Comparison of ENCODE assay signal across 21 cellular contexts in the genomic region with DNA sequence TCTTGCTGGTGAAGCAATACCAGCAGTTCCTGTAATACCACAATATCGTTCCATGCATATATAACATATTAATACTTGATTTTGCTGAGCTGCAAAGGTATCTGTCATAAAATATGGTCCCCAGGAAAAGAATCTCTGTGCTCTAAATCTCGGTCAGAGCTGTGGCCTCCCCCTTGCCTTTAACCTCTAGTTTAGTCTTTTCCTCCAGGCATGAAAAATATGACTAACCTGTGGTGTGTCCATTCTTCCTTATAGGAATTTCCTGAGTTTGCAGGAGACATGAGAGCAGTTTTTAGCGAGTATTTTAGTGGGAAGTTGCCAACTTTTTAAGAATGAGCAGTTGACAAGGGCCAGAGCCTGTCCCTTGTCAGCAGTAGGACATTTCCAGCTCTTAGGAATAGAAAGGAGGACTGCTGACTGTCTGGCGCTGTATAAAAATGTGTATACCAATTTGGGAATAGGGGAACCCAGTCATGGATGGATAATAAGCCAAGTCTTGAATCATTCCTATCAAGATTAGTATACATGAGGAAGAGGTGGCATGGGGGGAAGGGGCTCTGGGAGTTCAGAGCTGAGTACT. TPM values are rescaled to one million over a fixed set of nuclear protein-coding genes. Genes with fewer than 3 reads are reported as not detected.
A peak's percentile ranks its signal among the peaks of the same experiment; 100 is the strongest.
DNase-seq lines count a peak whose midpoint lies in the region; ATAC-seq and TF ChIP-seq lines count a peak whose summit lies in the region.
"Had no signal": no experiment of that assay in that cellular context is flagged by ENCODE, and none has a peak within 500 bp of the region (broad histone marks: within the 10 kb centered on the region; RNA-seq: fewer than 3 reads in every experiment).

No MANE protein-coding gene starts in this region.

- CTCF ChIA-PET in activated CD8-positive, alpha-beta memory T cell treated with anti-CD3 and anti-CD28 coated beads, Interleukin-2, amount 10 ng/mL, durations not matched to agents 7 days and 5 days (lab: Charles Lee) = interaction anchor here (5.6 kb wide), 1 partner anchor 28 kb away, joined by 40 read pairs; a partner anchor contains a TSS
- CTCF ChIA-PET in PC-3 (lab: Charles Lee) = no interaction called here

- H4K20me1 ChIP-seq in PC-3 (ENCODE audit: low read length) = no peaks in the 10 kb centered on the region

- H3K36me3 Mint-ChIP-seq in activated CD8-positive, alpha-beta memory T cell treated with anti-CD3 and anti-CD28 coated beads, Interleukin-2, amount 10 ng/mL, durations not matched to agents 7 days and 5 days = peaks cover 47% of the 10 kb centered on the region

- no peaks in the 10 kb centered on the region for H3K9me3 ChIP-seq in PC-3 (ENCODE audit: low read length)
- H3K9me3 ChIP-seq: adrenal gland had no signal

- peak overlapping the region; percentile 86 for H3K27ac Mint-ChIP-seq in activated CD8-positive, alpha-beta memory T cell treated with anti-CD3 and anti-CD28 coated beads, Interleukin-2, amount 10 ng/mL, durations not matched to agents 7 days and 5 days
- H3K27ac Mint-ChIP-seq: neural progenitor cell; T-helper 1 cell treated with Interleukin-12 subunit alpha and Interleukin-12 subunit beta and Interleukin-4 antibody, amounts not matched to agents 30 μg/mL and 1 μg/mL, for 36 hours; WTC11 had no signal

- no peak for ATAC-seq in activated CD8-positive, alpha-beta memory T cell treated with anti-CD3 and anti-CD28 coated beads, Interleukin-2, amount 10 ng/mL, durations not matched to agents 7 days and 5 days
- ATAC-seq in PC-3 = no peak; the same call in 1 of the 2 replicates
- ATAC-seq in GM19452 (IDR thresholded peaks at IDR 0.05; ENCODE audit: unreplicated experiment) = no peak
- ATAC-seq: WTC11 had no signal

- H3K79me2 ChIP-seq in PC-3 (ENCODE audit: low read length) = no peaks in the 10 kb centered on the region

- POLR2A ChIA-PET in PC-3 (lab: Charles Lee; ENCODE audit: unreplicated experiment) = no interaction called here

- H3K4me2 ChIP-seq in PC-3 (ENCODE audit: low read length) = no peak overlapping the region
- H3K4me2 ChIP-seq: neural progenitor cell had no signal

- no peak overlapping the region for H2AFZ ChIP-seq in PC-3 (ENCODE audit: low read length)
- H2AFZ ChIP-seq: neural progenitor cell had no signal

- no peaks in the 10 kb centered on the region for H3F3A ChIP-seq in PC-3 (ENCODE audit: low read length, unreplicated experiment)

- no peaks in the 10 kb centered on the region for H3K9me3 Mint-ChIP-seq in activated CD8-positive, alpha-beta memory T cell treated with anti-CD3 and anti-CD28 coated beads, Interleukin-2, amount 10 ng/mL, durations not matched to agents 7 days and 5 days (ENCODE audit: low read depth)
- H3K9me3 Mint-ChIP-seq: neural progenitor cell; T-helper 1 cell treated with Interleukin-12 subunit alpha and Interleukin-12 subunit beta and Interleukin-4 antibody, amounts not matched to agents 30 μg/mL and 1 μg/mL, for 36 hours; WTC11 had no signal

- H3K4me3 Mint-ChIP-seq in activated CD8-positive, alpha-beta memory T cell treated with anti-CD3 and anti-CD28 coated beads, Interleukin-2, amount 10 ng/mL, durations not matched to agents 7 days and 5 days = no peak overlapping the region
- H3K4me3 Mint-ChIP-seq: neural progenitor cell; T-helper 1 cell treated with Interleukin-12 subunit alpha and Interleukin-12 subunit beta and Interleukin-4 antibody, amounts not matched to agents 30 μg/mL and 1 μg/mL, for 36 hours; WTC11 had no signal

- no peaks in the 10 kb centered on the region for H3K4me1 ChIP-seq in PC-3 (ENCODE audit: insufficient read depth, low read length)
- H3K4me1 ChIP-seq: neural progenitor cell had no signal

- H3K9ac ChIP-seq in PC-3 (ENCODE audit: low read length) = no peak overlapping the region
- H3K9ac ChIP-seq: neural progenitor cell had no signal

- DNase-seq in activated CD8-positive, alpha-beta memory T cell treated with anti-CD3 and anti-CD28 coated beads, Interleukin-2, amount 10 ng/mL, durations not matched to agents 7 days and 5 days = no peak
- DNase-seq in activated CD8-positive, alpha-beta memory T cell treated with anti-CD3 and anti-CD28 coated beads for 24 hours = no peak
- DNase-seq in PC-3 (peak; percentile 29), glomerular visceral epithelial cell (ENCODE audit: extremely low spot score) (peak; percentile 53), renal cortical epithelial cell (ENCODE audit: low read depth) (peak; percentile 72), NCI-H524 (lab: John Stamatoyannopoulos, UW) (no peak), COR-L47 (lab: John Stamatoyannopoulos, UW) (no peak)
- DNase-seq: activated effector memory CD4-positive, alpha-beta T cell treated with Interleukin-2 at 50 U/mL for 16 hours; adrenal gland; C1 segment of cervical spinal cord; caudate nucleus; DMS79 treated with DMSO at 0.1 percent for 48 hours; GOT3; mesendoderm; NCI-H1694; NCI-H345; NK-92 treated with Interleukin-12 subunit alpha and Interleukin-12 subunit beta, amount 100 ng/mL, for 24 hours had no signal

- no peaks in the 10 kb centered on the region for H3K9me2 ChIP-seq in PC-3 (replicated peaks; ENCODE audit: low read length)

- no peak for TF ChIP-seq CTCF in PC-3 (conservative IDR thresholded peaks at IDR 0.05; ENCODE audit: low read depth, low read length)

- H3K27me3 Mint-ChIP-seq in activated CD8-positive, alpha-beta memory T cell treated with anti-CD3 and anti-CD28 coated beads, Interleukin-2, amount 10 ng/mL, durations not matched to agents 7 days and 5 days = no peaks in the 10 kb centered on the region

- no peaks in the 10 kb centered on the region for H3K36me3 ChIP-seq in PC-3 (ENCODE audit: low read depth, low read length)
- H3K36me3 ChIP-seq: neural progenitor cell had no signal

- no TSS peak for BruUV-seq in PC-3 (replicated peaks; lab: Mats Ljungman, UMichigan)

- H3K27me3 ChIP-seq in PC-3 (ENCODE audit: low read length) = no peaks in the 10 kb centered on the region
- H3K27me3 ChIP-seq: adrenal gland, neural progenitor cell had no signal

- intact Hi-C loops in PC-3 (cut with micrococcal nuclease) = no loop called here

- H3K4me3 ChIP-seq in PC-3 (ENCODE audit: low read length) = no peak overlapping the region
- H3K4me3 ChIP-seq: adrenal gland, neural progenitor cell had no signal

- peaks cover 67% of the 10 kb centered on the region for H3K4me1 Mint-ChIP-seq in activated CD8-positive, alpha-beta memory T cell treated with anti-CD3 and anti-CD28 coated beads, Interleukin-2, amount 10 ng/mL, durations not matched to agents 7 days and 5 days
- H3K4me1 Mint-ChIP-seq: neural progenitor cell, WTC11 had no signal

- no peak overlapping the region for H3K27ac ChIP-seq in PC-3 (ENCODE audit: low read length)
- H3K27ac ChIP-seq: adrenal gland, neural progenitor cell had no signal

RNA-seq across cellular contexts. Expression of a gene that starts 8.7 kb away (rescaled TPM):
- total RNA-seq in activated CD8-positive, alpha-beta memory T cell treated with anti-CD3 and anti-CD28 coated beads, Interleukin-2, amount 10 ng/mL, durations not matched to agents 7 days and 5 days = 10 to 100 TPM; 23.7 to 24.1 TPM
- 8.5 and 9.2 TPM in 2 replicates for total RNA-seq in PC-3 (2014; rRNA removed)
- 16.0 and 34.2 TPM in 2 replicates for total RNA-seq in renal cortical epithelial cell

RNA-seq across cellular contexts. Expression of a gene that starts 29.5 kb away (rescaled TPM):
- total RNA-seq in activated CD8-positive, alpha-beta memory T cell treated with anti-CD3 and anti-CD28 coated beads, Interleukin-2, amount 10 ng/mL, durations not matched to agents 7 days and 5 days = 10 to 100 TPM in 1 of 2 experiments, 1 to 10 TPM in 1; 9.0 to 10.7 TPM
- total RNA-seq in PC-3 (2014; rRNA removed) = 4.7 and 5.4 TPM in 2 replicates
- 5.7 and 7.2 TPM in 2 replicates for total RNA-seq in renal cortical epithelial cell

RNA-seq across cellular contexts. Expression of a gene that starts 40.9 kb away (rescaled TPM):
- 100 to 1,000 TPM; 206 to 209 TPM for total RNA-seq in activated CD8-positive, alpha-beta memory T cell treated with anti-CD3 and anti-CD28 coated beads, Interleukin-2, amount 10 ng/mL, durations not matched to agents 7 days and 5 days
- total RNA-seq in PC-3 (2014; rRNA removed) = 75.2 and 86.4 TPM in 2 replicates
- total RNA-seq in renal cortical epithelial cell = 231 and 302 TPM in 2 replicates

RNA-seq across cellular contexts. Expression of a gene that starts 45.8 kb away (rescaled TPM):
- total RNA-seq in activated CD8-positive, alpha-beta memory T cell treated with anti-CD3 and anti-CD28 coated beads, Interleukin-2, amount 10 ng/mL, durations not matched to agents 7 days and 5 days = 10 to 100 TPM; 87.2 to 88.6 TPM
- total RNA-seq in PC-3 (2014; rRNA removed) (51.1 and 51.2 TPM in 2 replicates), renal cortical epithelial cell (78.1 and 118 TPM in 2 replicates)

Comparison
In these comparisons a context has a peak if more than half of its experiments do, and no peak if none do; other contexts are left out.
1. DNase-seq: peak in PC-3 (single experiment), glomerular visceral epithelial cell (single experiment) and renal cortical epithelial cell (single experiment); none in activated CD8-positive, alpha-beta memory T cell treated with anti-CD3 and anti-CD28 coated beads, Interleukin-2, amount 10 ng/mL, durations not matched to agents 7 days and 5 days (single experiment), activated CD8-positive, alpha-beta memory T cell treated with anti-CD3 and anti-CD28 coated beads for 24 hours (single experiment), NCI-H524 (0 of 2) and COR-L47 (single experiment).